18 cellular contexts compared by ENCODE assay signal in genomic region chr11:75306529-75306928, GRCh38. TPM values are rescaled to one million over a fixed set of nuclear protein-coding genes. Genes with fewer than 3 reads are reported as not detected.
A peak's percentile ranks its signal among the peaks of the same experiment; 100 is the strongest.
DNase-seq lines count a peak whose midpoint lies in the region; ATAC-seq and TF ChIP-seq lines count a peak whose summit lies in the region.
"Had no signal": no experiment of that assay in that cellular context is flagged by ENCODE, and none has a peak within 500 bp of the region (broad histone marks: within the 10 kb centered on the region; RNA-seq: fewer than 3 reads in every experiment).

No MANE protein-coding gene starts in this region.

- H3K36me3 ChIP-seq in esophagus muscularis mucosa (peaks cover 0 to 4% (median 0%) of the 10 kb centered on the region in 4 donors), upper lobe of left lung (peaks cover 0 to 29% (median 7%) of the 10 kb centered on the region in 4 donors)
- H3K36me3 ChIP-seq: brain microvascular endothelial cell, tibial artery had no signal

- peaks cover 27 to 49% (median 39%) of the 10 kb centered on the region in 4 donors for H3K4me1 Mint-ChIP-seq in naive thymus-derived CD8-positive, alpha-beta T cell
- peaks cover 2% of the 10 kb centered on the region for H3K4me1 Mint-ChIP-seq in activated CD4-positive, alpha-beta T cell treated with anti-CD3 and anti-CD28 coated beads, Interleukin-2, amount 10 ng/mL, durations not matched to agents 24 days and 14 days

- H3K27ac ChIP-seq in esophagus muscularis mucosa (replicated peaks in 1 of 4) (peak overlapping the region; percentile 85 to 94 (median 90)), upper lobe of left lung (peak overlapping the region; percentile 53 to 88 (median 71))
- H3K27ac ChIP-seq: brain microvascular endothelial cell, RWPE1, tibial artery had no signal

- POLR2A ChIA-PET in naive thymus-derived CD8-positive, alpha-beta T cell (lab: Charles Lee): no interaction called here

- no peak for TF ChIP-seq EP300 in esophagus muscularis mucosa (IDR thresholded peaks at IDR 0.05)
- TF ChIP-seq EP300 in upper lobe of left lung (IDR thresholded peaks at IDR 0.05): no peak

- no peaks in the 10 kb centered on the region for H3K27me3 Mint-ChIP-seq in naive thymus-derived CD8-positive, alpha-beta T cell
- H3K27me3 Mint-ChIP-seq in activated CD4-positive, alpha-beta T cell treated with anti-CD3 and anti-CD28 coated beads, Interleukin-2, amount 10 ng/mL, durations not matched to agents 24 days and 14 days: no peaks in the 10 kb centered on the region
- H3K27me3 Mint-ChIP-seq: activated CD4-positive, alpha-beta T cell treated with anti-CD3 and anti-CD28 coated beads for 36 hours; activated naive CD8-positive, alpha-beta T cell treated with anti-CD3 and anti-CD28 coated beads for 36 hours had no signal

- H3K9me3 ChIP-seq in esophagus muscularis mucosa (no peaks in the 10 kb centered on the region), upper lobe of left lung (no peaks in the 10 kb centered on the region)
- H3K9me3 ChIP-seq: BE2C, tibial artery had no signal

- H3K4me1 ChIP-seq in esophagus muscularis mucosa: peaks cover 66 to 94% (median 89%) of the 10 kb centered on the region in 4 donors
- peaks cover 57 to 75% (median 60%) of the 10 kb centered on the region in 4 donors for H3K4me1 ChIP-seq in upper lobe of left lung

- 77% methylated on average over 10 of the region's 10 CpGs for WGBS in esophagus muscularis mucosa
- 71 to 75% methylated on average over 10 of the region's 10 CpGs for WGBS in upper lobe of left lung, 2 donors

- H3K9me3 Mint-ChIP-seq in naive thymus-derived CD8-positive, alpha-beta T cell: no peaks in the 10 kb centered on the region
- no peaks in the 10 kb centered on the region for H3K9me3 Mint-ChIP-seq in activated CD4-positive, alpha-beta T cell treated with anti-CD3 and anti-CD28 coated beads, Interleukin-2, amount 10 ng/mL, durations not matched to agents 24 days and 14 days
- H3K9me3 Mint-ChIP-seq: activated naive CD8-positive, alpha-beta T cell treated with anti-CD3 and anti-CD28 coated beads for 36 hours; activated T-helper 1 cell treated with anti-CD3 and anti-CD28 coated beads, Interleukin-12 subunit alpha, Interleukin-12 subunit beta, Interleukin-2, Interleukin-4 antibody, amounts not matched to agents 30 ng/mL and 10 ng/mL and 1 ng/mL, durations not matched to agents 14 hours and 24 hours and 36 hours had no signal

- H3K4me3 Mint-ChIP-seq in naive thymus-derived CD8-positive, alpha-beta T cell: no peak overlapping the region
- no peak overlapping the region for H3K4me3 Mint-ChIP-seq in activated CD4-positive, alpha-beta T cell treated with anti-CD3 and anti-CD28 coated beads, Interleukin-2, amount 10 ng/mL, durations not matched to agents 24 days and 14 days
- H3K4me3 Mint-ChIP-seq: activated CD4-positive, alpha-beta T cell treated with anti-CD3 and anti-CD28 coated beads for 36 hours; activated naive CD8-positive, alpha-beta T cell treated with anti-CD3 and anti-CD28 coated beads for 36 hours; activated T-helper 1 cell treated with anti-CD3 and anti-CD28 coated beads, Interleukin-12 subunit alpha, Interleukin-12 subunit beta, Interleukin-2, Interleukin-4 antibody, amounts not matched to agents 30 ng/mL and 10 ng/mL and 1 ng/mL, durations not matched to agents 14 hours and 24 hours and 36 hours had no signal

- TF ChIP-seq CTCF in esophagus muscularis mucosa (IDR thresholded peaks at IDR 0.05): no peak
- no peak for TF ChIP-seq CTCF in upper lobe of left lung (IDR thresholded peaks at IDR 0.05)
- TF ChIP-seq CTCF in GM20000 (IDR thresholded peaks at IDR 0.05; ENCODE audit: extremely low read depth, missing control alignments): no peak

- peaks cover 0 to 29% (median 0%) of the 10 kb centered on the region in 3 donors for H3K36me3 Mint-ChIP-seq in naive thymus-derived CD8-positive, alpha-beta T cell
- H3K36me3 Mint-ChIP-seq in activated CD4-positive, alpha-beta T cell treated with anti-CD3 and anti-CD28 coated beads, Interleukin-2, amount 10 ng/mL, durations not matched to agents 24 days and 14 days (ENCODE audit: low read depth): no peaks in the 10 kb centered on the region

- ATAC-seq in Right ventricle myocardium superior (ENCODE audit: poor library complexity): no peak
- no peak for ATAC-seq in naive thymus-derived CD8-positive, alpha-beta T cell
- ATAC-seq in upper lobe of left lung (ENCODE audit: low FRiP score in 2 of 2): no peak
- ATAC-seq: activated CD4-positive, alpha-beta T cell treated with anti-CD3 and anti-CD28 coated beads for 36 hours had no signal

- TF ChIP-seq POLR2A in esophagus muscularis mucosa (IDR thresholded peaks at IDR 0.05; ENCODE audit: low read depth) (no peak), upper lobe of left lung (IDR thresholded peaks at IDR 0.05) (no peak)

- peak; percentile 34 for DNase-seq in Right ventricle myocardium superior
- no peak for DNase-seq in cardiac septum (ENCODE audit: low spot score)
- DNase-seq in esophagus muscularis mucosa (ENCODE audit: extremely low spot score): no peak
- DNase-seq in naive thymus-derived CD8-positive, alpha-beta T cell: no peak
- DNase-seq in upper lobe of left lung: no peak
- DNase-seq in GM20000 (ENCODE audit: low spot score): no peak
- DNase-seq in NCI-H2227 treated with DMSO at 0.1 percent for 48 hours (lab: John Stamatoyannopoulos, UW): no peak
- no peak for DNase-seq in activated CD4-positive, alpha-beta T cell treated with anti-CD3 and anti-CD28 coated beads, Interleukin-2, amount 10 ng/mL, durations not matched to agents 24 days and 14 days
- DNase-seq: 8988T; activated CD4-positive, alpha-beta T cell treated with anti-CD3 and anti-CD28 coated beads for 36 hours; activated naive CD8-positive, alpha-beta T cell treated with anti-CD3 and anti-CD28 coated beads for 36 hours; BE2C; brain microvascular endothelial cell; NCI-H1105 treated with DMSO at 0.1 percent for 48 hours; NCI-H524 treated with DMSO at 0.1 percent for 48 hours; tibial artery had no signal

- H3K4me3 ChIP-seq in esophagus muscularis mucosa (peak overlapping the region in 3 of 4 donors; percentile 18 to 29 (median 23)), upper lobe of left lung (peak overlapping the region in 3 of 4 donors; percentile 18 to 32 (median 23))
- H3K4me3 ChIP-seq: tibial artery had no signal

- intact Hi-C loops in Right ventricle myocardium superior (cut with DNase I) (no loop called here), cardiac septum (cut with DNase I) (no loop called here), esophagus muscularis mucosa (cut with DNase I) (no loop called here)
- intact Hi-C loops in activated CD4-positive, alpha-beta T cell treated with anti-CD3 and anti-CD28 coated beads, Interleukin-2, amount 10 ng/mL, durations not matched to agents 24 days and 14 days (cut with micrococcal nuclease): no loop called here

- H3K27ac Mint-ChIP-seq in naive thymus-derived CD8-positive, alpha-beta T cell: peak overlapping the region in 7 of 10 donors; percentile 36 to 89 (median 75)
- no peak overlapping the region for H3K27ac Mint-ChIP-seq in activated CD4-positive, alpha-beta T cell treated with anti-CD3 and anti-CD28 coated beads, Interleukin-2, amount 10 ng/mL, durations not matched to agents 24 days and 14 days
- H3K27ac Mint-ChIP-seq: activated naive CD8-positive, alpha-beta T cell treated with anti-CD3 and anti-CD28 coated beads for 36 hours; activated T-helper 1 cell treated with anti-CD3 and anti-CD28 coated beads, Interleukin-12 subunit alpha, Interleukin-12 subunit beta, Interleukin-2, Interleukin-4 antibody, amounts not matched to agents 30 ng/mL and 10 ng/mL and 1 ng/mL, durations not matched to agents 14 hours and 24 hours and 36 hours had no signal

- H3K27me3 ChIP-seq in esophagus muscularis mucosa: no peaks in the 10 kb centered on the region
- H3K27me3 ChIP-seq in upper lobe of left lung: no peaks in the 10 kb centered on the region
- H3K27me3 ChIP-seq: BE2C, brain microvascular endothelial cell, tibial artery had no signal

RNA-seq across cellular contexts. Expression of gene ARRB1, which starts 44.9 kb away (rescaled TPM):
- total RNA-seq in Right ventricle myocardium superior (24.6 TPM), cardiac septum (21.4 TPM), esophagus muscularis mucosa (100 to 1,000 TPM in 1 of 4 donors, 10 to 100 TPM in 3; 41.1 to 102 (median 76.7) TPM), upper lobe of left lung (100 to 1,000 TPM; 119 to 235 (median 170) TPM)
- total RNA-seq in naive thymus-derived CD8-positive, alpha-beta T cell: 10 to 100 TPM; 60.0 to 65.3 TPM
- 10 to 100 TPM in 1 of 3 donors, 1 to 10 TPM in 2; 7.6 to 12.2 (median 9.0) TPM for polyA plus RNA-seq in naive thymus-derived CD8-positive, alpha-beta T cell
- total RNA-seq in activated CD4-positive, alpha-beta T cell treated with anti-CD3 and anti-CD28 coated beads, Interleukin-2, amount 10 ng/mL, durations not matched to agents 24 days and 14 days: 22.7 and 23.8 TPM in 2 replicates
